ENCODE assay signal across 12 cellular contexts in genomic region chr7:51045319-51046102, GRCh38.
DNase-seq lines count a peak whose midpoint lies in the region; ATAC-seq and TF ChIP-seq lines count a peak whose summit lies in the region.
"Had no signal": no experiment of that assay in that cellular context is flagged by ENCODE, and none has a peak within 500 bp of the region (broad histone marks: within the 10 kb centered on the region; RNA-seq: fewer than 3 reads in every experiment).

No MANE protein-coding gene starts in this region.

- TF ChIP-seq CTCF in PC-3 (conservative IDR thresholded peaks at IDR 0.05; ENCODE audit: low read depth, low read length) (no peak), osteocyte (IDR thresholded peaks at IDR 0.05) (no peak), stomach (IDR thresholded peaks at IDR 0.05) (no peak), GM20000 (IDR thresholded peaks at IDR 0.05; ENCODE audit: extremely low read depth, missing control alignments) (no peak)
- no peak for TF ChIP-seq CTCF in activated CD8-positive, alpha-beta T cell treated with anti-CD3 and anti-CD28 coated beads for 36 hours (IDR thresholded peaks at IDR 0.05)

- peak; percentile 95 for ATAC-seq in PC-3
- no peak for ATAC-seq in activated CD8-positive, alpha-beta T cell treated with anti-CD3 and anti-CD28 coated beads for 36 hours
- ATAC-seq: heart left ventricle had no signal

- no peak overlapping the region for H3K4me3 Mint-ChIP-seq in osteocyte (ENCODE audit: unreplicated experiment)
- H3K4me3 Mint-ChIP-seq in activated CD8-positive, alpha-beta T cell treated with anti-CD3 and anti-CD28 coated beads for 36 hours: no peak overlapping the region

- no peak for TF ChIP-seq POLR2A in stomach (IDR thresholded peaks at IDR 0.05)

- peak overlapping the region; percentile 85 for H3K27ac ChIP-seq in PC-3 (ENCODE audit: low read length)
- peak overlapping the region; percentile 18 for H3K27ac ChIP-seq in epithelial cell of prostate
- H3K27ac ChIP-seq in caudate nucleus (ENCODE audit: low read depth, low read length): no peak overlapping the region
- H3K27ac ChIP-seq in stomach: no peak overlapping the region
- H3K27ac ChIP-seq: heart left ventricle had no signal

- H3K27me3 ChIP-seq in PC-3 (ENCODE audit: low read length) (no peaks in the 10 kb centered on the region), stomach (no peaks in the 10 kb centered on the region)
- H3K27me3 ChIP-seq: heart left ventricle had no signal

- H3K79me2 ChIP-seq in PC-3 (ENCODE audit: low read length): no peaks in the 10 kb centered on the region

- peak overlapping the region; percentile 63 for H3K4me2 ChIP-seq in PC-3 (ENCODE audit: low read length)

- no peaks in the 10 kb centered on the region for H3K9me3 Mint-ChIP-seq in osteocyte (ENCODE audit: unreplicated experiment)
- no peaks in the 10 kb centered on the region for H3K9me3 Mint-ChIP-seq in activated CD8-positive, alpha-beta T cell treated with anti-CD3 and anti-CD28 coated beads for 36 hours

- peak overlapping the region; percentile 56 for H2AFZ ChIP-seq in PC-3 (ENCODE audit: low read length)

- no peaks in the 10 kb centered on the region for H3K9me2 ChIP-seq in PC-3 (replicated peaks; ENCODE audit: low read length)

- peaks cover 2% of the 10 kb centered on the region for H3K36me3 Mint-ChIP-seq in osteocyte (ENCODE audit: unreplicated experiment)
- no peaks in the 10 kb centered on the region for H3K36me3 Mint-ChIP-seq in activated CD8-positive, alpha-beta T cell treated with anti-CD3 and anti-CD28 coated beads for 36 hours (ENCODE audit: low read depth)

- H3K4me3 ChIP-seq in PC-3 (ENCODE audit: low read length) (no peak overlapping the region), stomach (no peak overlapping the region)
- H3K4me3 ChIP-seq: heart left ventricle had no signal

- H3K27ac Mint-ChIP-seq in osteocyte (ENCODE audit: unreplicated experiment): peak overlapping the region; percentile 34
- H3K27ac Mint-ChIP-seq in activated CD8-positive, alpha-beta T cell treated with anti-CD3 and anti-CD28 coated beads for 36 hours: no peak overlapping the region

- CTCF ChIA-PET in PC-3 (lab: Charles Lee): interaction anchor here (0.5 to 1.2 kb wide), 6 partner anchors 83 to 303 kb away, joined by 3 to 6 read pairs (median 3); no protein-coding TSS in a partner anchor
- CTCF ChIA-PET in activated CD8-positive, alpha-beta T cell treated with anti-CD3 and anti-CD28 coated beads for 36 hours (lab: Charles Lee): no interaction called here

- H3K4me1 ChIP-seq in PC-3 (ENCODE audit: insufficient read depth, low read length) (peaks cover 27% of the 10 kb centered on the region), stomach (peaks cover 0 to 21% (median 12%) of the 10 kb centered on the region in 4 donors)
- H3K4me1 ChIP-seq: heart left ventricle had no signal

- H3K36me3 ChIP-seq in PC-3 (ENCODE audit: low read depth, low read length) (no peaks in the 10 kb centered on the region), stomach (peaks cover 0 to 7% (median 1%) of the 10 kb centered on the region in 4 donors)
- H3K36me3 ChIP-seq: heart left ventricle had no signal

- H3K27me3 Mint-ChIP-seq in osteocyte (ENCODE audit: unreplicated experiment): peaks cover 15% of the 10 kb centered on the region
- H3K27me3 Mint-ChIP-seq in activated CD8-positive, alpha-beta T cell treated with anti-CD3 and anti-CD28 coated beads for 36 hours: no peaks in the 10 kb centered on the region

- H3K9me3 ChIP-seq in PC-3 (ENCODE audit: low read length): no peaks in the 10 kb centered on the region
- no peaks in the 10 kb centered on the region for H3K9me3 ChIP-seq in stomach
- H3K9me3 ChIP-seq: heart left ventricle had no signal

- H3K9ac ChIP-seq in PC-3 (ENCODE audit: low read length): peak overlapping the region; percentile 47

- H3F3A ChIP-seq in PC-3 (ENCODE audit: low read length, unreplicated experiment): no peaks in the 10 kb centered on the region

- POLR2A ChIA-PET in PC-3 (lab: Charles Lee; ENCODE audit: unreplicated experiment): interaction anchor here (0.6 to 1.3 kb wide), 3 partner anchors 16 to 208 kb away, joined by 4 to 14 read pairs (median 5); no protein-coding TSS in a partner anchor
- POLR2A ChIA-PET in activated CD8-positive, alpha-beta T cell treated with anti-CD3 and anti-CD28 coated beads for 36 hours (lab: Charles Lee): no interaction called here

- peak; percentile 90 for DNase-seq in EH (ENCODE audit: low read depth)
- DNase-seq in PC-3: peak; percentile 97
- peak; percentile 69 for DNase-seq in epithelial cell of prostate (ENCODE audit: low read depth, low spot score)
- peak; percentile 75 for DNase-seq in osteocyte (ENCODE audit: extremely low spot score, unreplicated experiment)
- DNase-seq in caudate nucleus (lab: John Stamatoyannopoulos, UW): no peak
- no peak for DNase-seq in stomach
- DNase-seq in activated CD8-positive, alpha-beta T cell treated with anti-CD3 and anti-CD28 coated beads for 36 hours: no peak
- no peak for DNase-seq in GM20000 (ENCODE audit: low spot score)
- DNase-seq: central memory CD4-positive, alpha-beta T cell; DMS79; heart left ventricle; NCI-H524 treated with DMSO at 0.1 percent for 48 hours had no signal

- TF ChIP-seq EP300 in stomach (IDR thresholded peaks at IDR 0.05): no peak

- no peaks in the 10 kb centered on the region for H4K20me1 ChIP-seq in PC-3 (ENCODE audit: low read length)

- intact Hi-C loops in PC-3 (cut with micrococcal nuclease): loop anchor here (1.0 to 5.0 kb wide), 6 partner anchors 17 to 253 kb away; no protein-coding TSS in a partner anchor
- intact Hi-C loops in stomach (cut with DNase I; ENCODE audit: low total_unique reads): no loop called here
- intact Hi-C loops in activated CD8-positive, alpha-beta T cell treated with anti-CD3 and anti-CD28 coated beads for 36 hours (cut with micrococcal nuclease): no loop called here

- BruUV-seq in PC-3 (replicated peaks; lab: Mats Ljungman, UMichigan): TSS peak; percentile 73

- 62 to 74% (median 69%) methylated on average over 12 to 14 of the region's 14 CpGs for WGBS in stomach, 5 donors

- H3K4me1 Mint-ChIP-seq in osteocyte (ENCODE audit: unreplicated experiment): peaks cover 28% of the 10 kb centered on the region
- H3K4me1 Mint-ChIP-seq in activated CD8-positive, alpha-beta T cell treated with anti-CD3 and anti-CD28 coated beads for 36 hours (ENCODE audit: low read depth): no peaks in the 10 kb centered on the region

Comparison
In these comparisons a context has a peak if more than half of its experiments do, and no peak if none do; other contexts are left out.
1. DNase-seq: peak in EH (single experiment), PC-3 (single experiment), epithelial cell of prostate (single experiment) and osteocyte (single experiment); none in caudate nucleus (0 of 61), stomach (single experiment), activated CD8-positive, alpha-beta T cell treated with anti-CD3 and anti-CD28 coated beads for 36 hours (single experiment) and GM20000 (single experiment).
2. H3K27ac ChIP-seq: peak in PC-3 (single experiment) and epithelial cell of prostate (single experiment); none in caudate nucleus (single experiment) and stomach (0 of 5).